ENCODE assay signal across 8 cellular contexts in the genomic region with DNA sequence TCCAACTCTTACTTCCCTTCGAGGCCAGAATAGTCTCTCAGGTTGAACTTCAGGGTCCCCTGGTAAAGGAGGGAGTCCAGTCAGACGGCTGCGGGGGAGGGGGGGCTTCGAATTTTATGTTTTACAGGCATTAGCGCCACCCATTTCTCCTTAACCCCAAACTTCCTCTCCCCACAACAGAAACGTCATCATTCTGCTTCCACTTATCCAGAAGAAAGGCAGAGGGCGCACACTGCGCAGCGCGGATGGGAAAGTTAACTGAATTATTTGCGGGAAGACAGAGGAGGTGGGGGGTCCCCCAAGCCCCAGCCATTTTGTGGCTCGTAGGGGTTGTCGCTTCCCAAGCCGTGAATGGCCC. TPM values are rescaled to one million over a fixed set of nuclear protein-coding genes. Genes with fewer than 3 reads are reported as not detected.
DNase-seq lines count a peak whose midpoint lies in the region; ATAC-seq lines count a peak whose summit lies in the region.

No MANE protein-coding gene starts in this region.

- no peaks in the 10 kb centered on the region for H3K27me3 ChIP-seq in right cardiac atrium (ENCODE audit: control insufficient read depth, insufficient read depth)

- peak; percentile 77 to 79 for DNase-seq in AML-193 (lab: John Stamatoyannopoulos, UW)
- DNase-seq in HT-29 (ENCODE audit: low spot score): peak; percentile 60
- peak; percentile 81 for DNase-seq in NCI-H82 (lab: John Stamatoyannopoulos, UW)
- peak in 2 of 3 donors; percentile 77 to 90 for DNase-seq in right cardiac atrium
- DNase-seq in posterior cingulate gyrus: peak in 6 of 10 donors; percentile 65 to 97 (median 77)
- DNase-seq in activated CD4-positive, CD25-positive, alpha-beta regulatory T cell treated with anti-CD3 and anti-CD28 coated beads, Interleukin-2, amount 50 U/mL, for 72 hours: no peak

- no peaks in the 10 kb centered on the region for H3K9me3 ChIP-seq in right cardiac atrium (ENCODE audit: control insufficient read depth, low read length)

- intact Hi-C loops in right cardiac atrium (cut with DNase I): no loop called here
- intact Hi-C loops in posterior cingulate gyrus (cut with DNase I): no loop called here

- ATAC-seq in GM18508 (IDR thresholded peaks at IDR 0.05; ENCODE audit: insufficient read depth, unreplicated experiment): peak; percentile 3
- peak; percentile 72 to 73 for ATAC-seq in right cardiac atrium

- H3K4me1 ChIP-seq in right cardiac atrium (ENCODE audit: control insufficient read depth, insufficient read depth, low read length): peaks cover 3% of the 10 kb centered on the region

- H3K27ac ChIP-seq in angular gyrus (ENCODE audit: low read depth, low read length) (peak overlapping the region; percentile 98), right cardiac atrium (ENCODE audit: low read length) (peak overlapping the region; percentile 88)

- under 1% methylated on average over 14 of the region's 14 CpGs for WGBS in right cardiac atrium

- peak overlapping the region; percentile 49 for H3K4me3 ChIP-seq in right cardiac atrium (ENCODE audit: low read length)

RNA-seq across cellular contexts. Expression of a gene that starts 0.5 kb away (rescaled TPM):
- total RNA-seq in HT-29 (2014; rRNA removed; shearing (Covaris generic)): 54.8 and 55.1 TPM in 2 replicates
- 10 to 100 TPM; 66.7 to 75.6 (median 70.9) TPM for total RNA-seq in right cardiac atrium
- 42.5 TPM for polyA plus RNA-seq in right cardiac atrium

RNA-seq across cellular contexts. Expression of a gene that starts 30.1 kb away (rescaled TPM):
- total RNA-seq in HT-29 (2014; rRNA removed; shearing (Covaris generic)): not detected in 2 replicates
- 10 to 100 TPM in 2 of 4 donors, 1 to 10 TPM in 2; 7.1 to 12.0 (median 9.8) TPM for total RNA-seq in right cardiac atrium
- polyA plus RNA-seq in right cardiac atrium: 36.3 TPM
